Comparison of ENCODE assay signal across 27 cellular contexts in the genomic region with DNA sequence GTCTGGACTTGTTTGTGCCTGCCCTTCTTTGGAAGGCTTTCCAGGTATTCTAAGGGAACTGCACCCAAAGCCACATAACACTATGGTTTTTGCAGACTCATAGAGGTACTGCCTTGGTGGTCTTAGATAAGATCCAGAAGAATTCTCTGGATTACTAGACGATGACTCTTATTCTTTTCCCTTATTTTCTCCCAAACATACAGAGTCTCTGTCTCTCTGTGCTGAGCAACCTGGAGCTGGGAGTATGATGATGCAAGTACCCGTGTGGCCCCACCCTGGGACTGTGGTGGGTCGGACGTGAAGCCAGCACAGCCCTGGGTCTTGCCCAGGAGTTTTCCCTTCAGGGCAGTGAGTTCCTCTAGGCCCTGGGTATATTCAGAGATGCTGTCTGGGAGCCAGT.
"Had no signal": no experiment of that assay in that cellular context is flagged by ENCODE, and none has a peak within 500 bp of the region (broad histone marks: within the 10 kb centered on the region; RNA-seq: fewer than 3 reads in every experiment).

No MANE protein-coding gene starts in this region.

- H3K4me3 ChIP-seq: left ventricle myocardium inferior, lung, neural progenitor cell, right atrium auricular region, right lobe of liver, smooth muscle cell, tibial nerve, upper lobe of left lung, vagina had no signal

- FAIRE-seq: islet of Langerhans had no signal

- ATAC-seq: natural killer cell; right lobe of liver; stimulated activated naive CD8-positive, alpha-beta T cell treated with anti-CD3 and anti-CD28 coated beads, Interleukin-15, amount 100 ng/mL, for 72 hours had no signal

- H3K4me3 Mint-ChIP-seq: immature natural killer cell; memory B cell; naive B cell; natural killer cell; nephron progenitor cell; neural progenitor cell; stimulated activated memory B cell treated with anti-CD40 and anti-IgM and Interleukin-4, amounts not matched to agents 10 μg/mL and 1 μg/mL and 100 μg/mL, for 72 hours; stimulated activated naive CD8-positive, alpha-beta T cell treated with anti-CD3 and anti-CD28 coated beads, Interleukin-15, amount 100 ng/mL, for 72 hours had no signal

- H3K9me3 Mint-ChIP-seq: nephron progenitor cell had no signal

- DNase-seq: hippocampal formation; immature natural killer cell; left ventricle myocardium inferior; naive B cell; natural killer cell; nephron progenitor cell; occipital lobe; right lobe of liver; stimulated activated CD4-positive, alpha-beta T cell treated with anti-CD3 and anti-CD28 coated beads, Interleukin-1b, Interleukin-23, amount 100 ng/mL, for 48 hours; stimulated activated CD4-positive, alpha-beta T cell treated with anti-CD3 and anti-CD28 coated beads, Interleukin-2, amount 100 ng/mL, for 48 hours; stimulated activated CD4-positive, alpha-beta T cell treated with anti-CD3 and anti-CD28 coated beads, Interleukin-4, amount 100 ng/mL, for 4 hours; stimulated activated CD8-positive, alpha-beta memory T cell treated with anti-CD3 and anti-CD28 coated beads, Interleukin-4, amount 100 ng/mL, for 48 hours; stimulated activated naive CD4-positive, alpha-beta T cell treated with Interleukin-2 at 50 U/mL for 16 hours; stimulated activated naive CD8-positive, alpha-beta T cell treated with anti-CD3 and anti-CD28 coated beads, Interleukin-15, amount 100 ng/mL, for 72 hours; substantia nigra; upper lobe of left lung had no signal

- H3K4me1 Mint-ChIP-seq: immature natural killer cell; memory B cell; naive B cell; natural killer cell; nephron progenitor cell; neural progenitor cell; stimulated activated memory B cell treated with anti-CD40 and anti-IgM and Interleukin-4, amounts not matched to agents 10 μg/mL and 1 μg/mL and 100 μg/mL, for 72 hours; stimulated activated naive CD8-positive, alpha-beta T cell treated with anti-CD3 and anti-CD28 coated beads, Interleukin-15, amount 100 ng/mL, for 72 hours had no signal

- H3K36me3 ChIP-seq: left ventricle myocardium inferior, neural progenitor cell, neutrophil, right atrium auricular region, right lobe of liver, tibial nerve, upper lobe of left lung, vagina had no signal

- H3K4me1 ChIP-seq: left ventricle myocardium inferior, neural progenitor cell, parathyroid adenoma, right atrium auricular region, right lobe of liver, tibial nerve, upper lobe of left lung, vagina had no signal

- H3K36me3 Mint-ChIP-seq: immature natural killer cell; memory B cell; naive B cell; neural progenitor cell; stimulated activated memory B cell treated with anti-CD40 and anti-IgM and Interleukin-4, amounts not matched to agents 10 μg/mL and 1 μg/mL and 100 μg/mL, for 72 hours had no signal

- H3K27ac Mint-ChIP-seq: immature natural killer cell; memory B cell; naive B cell; natural killer cell; neural progenitor cell; stimulated activated memory B cell treated with anti-CD40 and anti-IgM and Interleukin-4, amounts not matched to agents 10 μg/mL and 1 μg/mL and 100 μg/mL, for 72 hours; stimulated activated naive CD8-positive, alpha-beta T cell treated with anti-CD3 and anti-CD28 coated beads, Interleukin-15, amount 100 ng/mL, for 72 hours had no signal

- H3K27me3 Mint-ChIP-seq: memory B cell; naive B cell; stimulated activated memory B cell treated with anti-CD40 and anti-IgM and Interleukin-4, amounts not matched to agents 10 μg/mL and 1 μg/mL and 100 μg/mL, for 72 hours; stimulated activated naive CD8-positive, alpha-beta T cell treated with anti-CD3 and anti-CD28 coated beads, Interleukin-15, amount 100 ng/mL, for 72 hours had no signal

- H3K27me3 ChIP-seq: neural progenitor cell, neutrophil, right atrium auricular region, right lobe of liver, tibial nerve, upper lobe of left lung, vagina had no signal

- H3K27ac ChIP-seq: left ventricle myocardium inferior, neural progenitor cell, neutrophil, parathyroid adenoma, right atrium auricular region, right lobe of liver, tibial nerve, upper lobe of left lung, vagina had no signal

- H3K9me3 ChIP-seq: neutrophil, right atrium auricular region, right lobe of liver, tibial nerve, upper lobe of left lung, vagina had no signal
